Comparison of ENCODE assay signal across 1 cellular context in the genomic region with DNA sequence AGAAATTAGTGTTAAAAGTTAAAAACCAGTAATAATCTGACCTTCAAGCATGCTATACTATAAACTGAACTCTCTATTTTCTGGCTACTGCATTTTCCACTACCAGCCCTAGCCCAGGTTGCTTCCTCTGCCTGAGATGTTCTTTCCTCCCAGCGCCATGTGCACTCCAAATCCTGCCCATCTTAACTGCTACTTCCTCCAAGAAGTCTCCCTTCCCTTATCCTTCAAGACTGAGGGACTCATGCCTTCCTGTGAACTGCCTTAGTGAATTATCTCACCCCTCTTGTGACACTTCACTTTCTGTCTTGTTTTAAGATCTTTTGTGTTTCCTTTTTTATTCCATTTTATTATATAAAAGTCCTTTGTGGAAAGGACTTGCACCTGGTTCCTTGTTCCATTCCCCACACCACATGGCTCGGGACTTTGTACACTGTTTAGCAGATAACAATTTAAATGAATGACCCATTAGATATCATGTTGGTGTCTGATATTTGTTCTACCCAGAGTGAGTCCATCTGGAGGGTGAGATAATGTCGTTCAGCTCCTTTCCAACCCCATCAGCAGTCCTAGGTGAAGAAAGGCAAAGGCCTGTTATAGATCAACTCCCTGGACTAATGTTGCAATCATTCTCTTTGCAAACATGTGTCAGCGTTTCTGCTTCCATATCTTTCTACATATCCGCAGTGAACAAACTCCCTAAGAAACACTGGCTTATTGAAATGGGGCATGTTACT.
TF ChIP-seq lines count a peak whose summit lies in the region.

No MANE protein-coding gene starts in this region.

TF ChIP-seq in HepG2, 621 proteins besides CTCF, POLR2A, EP300 and RAD21 (continues in another document):
- TF ChIP-seq RBFOX2 (IDR thresholded peaks at IDR 0.05; ENCODE audit: low read depth, low read length) (peak; percentile 48; the same call in 1 of the 2 replicates), GPN1 (CRISPR knock-in tag; IDR thresholded peaks at IDR 0.05; ENCODE audit: borderline replicate concordance) (no peak), BRF2 (CRISPR knock-in tag; IDR thresholded peaks at IDR 0.05) (no peak), HOXA9 (CRISPR knock-in tag; IDR thresholded peaks at IDR 0.05; ENCODE audit: borderline replicate concordance) (peak; percentile 64; the same call in 1 of the 2 replicates), ZNF574 (CRISPR knock-in tag; IDR thresholded peaks at IDR 0.05) (peak; percentile 85), FOXA1 (IDR thresholded peaks at IDR 0.05) (peak; percentile 56; the same call in 1 of the 2 replicates), FOXA1 (CRISPR knock-in tag; IDR thresholded peaks at IDR 0.05) (peak; percentile 95), RARG (CRISPR knock-in tag; IDR thresholded peaks at IDR 0.05; ENCODE audit: low read depth) (no peak), ZNF816 (CRISPR knock-in tag; IDR thresholded peaks at IDR 0.05; ENCODE audit: borderline replicate concordance) (no peak; the same call in 1 of the 2 replicates), PRMT3 (CRISPR knock-in tag; IDR thresholded peaks at IDR 0.05; ENCODE audit: borderline replicate concordance, low read depth) (0 out of 2 replicates have a peak, but pooled peaks have one; percentile 29), PATZ1 (CRISPR knock-in tag; IDR thresholded peaks at IDR 0.05) (peak; percentile 80), ZBED4 (CRISPR knock-in tag; IDR thresholded peaks at IDR 0.05; ENCODE audit: borderline replicate concordance) (peak; percentile 74; the same call in 1 of the 2 replicates), PITX1 (CRISPR knock-in tag; IDR thresholded peaks at IDR 0.05) (peak; percentile 80; the same call in 1 of the 2 replicates), CREM (IDR thresholded peaks at IDR 0.05) (peak; percentile 89), CREM (CRISPR knock-in tag; IDR thresholded peaks at IDR 0.05) (no peak), HOXA7 (CRISPR knock-in tag; IDR thresholded peaks at IDR 0.05) (no peak), MIER2 (CRISPR knock-in tag; IDR thresholded peaks at IDR 0.05) (peak; percentile 82), UBTF (CRISPR knock-in tag; IDR thresholded peaks at IDR 0.05) (peak; percentile 43; the same call in 1 of the 2 replicates), HOXA3 (CRISPR knock-in tag; IDR thresholded peaks at IDR 0.05) (peak; percentile 81), JUNB (CRISPR knock-in tag; IDR thresholded peaks at IDR 0.05; ENCODE audit: borderline replicate concordance) (peak; percentile 75; the same call in 1 of the 2 replicates), CENPBD1 (CRISPR knock-in tag; IDR thresholded peaks at IDR 0.05; ENCODE audit: borderline replicate concordance, low read depth) (no peak), CHD4 (IDR thresholded peaks at IDR 0.05; ENCODE audit: borderline replicate concordance, low read length) (peak; percentile 13; the same call in 1 of the 2 replicates), NPAS2 (CRISPR knock-in tag; IDR thresholded peaks at IDR 0.05; ENCODE audit: borderline replicate concordance) (no peak), ZNF33A (CRISPR knock-in tag; IDR thresholded peaks at IDR 0.05; ENCODE audit: borderline replicate concordance) (no peak), PHF20 (CRISPR knock-in tag; IDR thresholded peaks at IDR 0.05) (no peak)
- TF ChIP-seq, protein P1, sequence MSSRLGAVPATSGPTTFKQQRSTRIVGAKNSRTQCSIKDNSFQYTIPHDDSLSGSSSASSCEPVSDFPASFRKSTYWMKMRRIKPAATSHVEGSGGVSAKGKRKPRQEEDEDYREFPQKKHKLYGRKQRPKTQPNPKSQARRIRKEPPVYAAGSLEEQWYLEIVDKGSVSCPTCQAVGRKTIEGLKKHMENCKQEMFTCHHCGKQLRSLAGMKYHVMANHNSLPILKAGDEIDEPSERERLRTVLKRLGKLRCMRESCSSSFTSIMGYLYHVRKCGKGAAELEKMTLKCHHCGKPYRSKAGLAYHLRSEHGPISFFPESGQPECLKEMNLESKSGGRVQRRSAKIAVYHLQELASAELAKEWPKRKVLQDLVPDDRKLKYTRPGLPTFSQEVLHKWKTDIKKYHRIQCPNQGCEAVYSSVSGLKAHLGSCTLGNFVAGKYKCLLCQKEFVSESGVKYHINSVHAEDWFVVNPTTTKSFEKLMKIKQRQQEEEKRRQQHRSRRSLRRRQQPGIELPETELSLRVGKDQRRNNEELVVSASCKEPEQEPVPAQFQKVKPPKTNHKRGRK (CRISPR knock-in tag; IDR thresholded peaks at IDR 0.05), result no peak
- TF ChIP-seq, protein P2, sequence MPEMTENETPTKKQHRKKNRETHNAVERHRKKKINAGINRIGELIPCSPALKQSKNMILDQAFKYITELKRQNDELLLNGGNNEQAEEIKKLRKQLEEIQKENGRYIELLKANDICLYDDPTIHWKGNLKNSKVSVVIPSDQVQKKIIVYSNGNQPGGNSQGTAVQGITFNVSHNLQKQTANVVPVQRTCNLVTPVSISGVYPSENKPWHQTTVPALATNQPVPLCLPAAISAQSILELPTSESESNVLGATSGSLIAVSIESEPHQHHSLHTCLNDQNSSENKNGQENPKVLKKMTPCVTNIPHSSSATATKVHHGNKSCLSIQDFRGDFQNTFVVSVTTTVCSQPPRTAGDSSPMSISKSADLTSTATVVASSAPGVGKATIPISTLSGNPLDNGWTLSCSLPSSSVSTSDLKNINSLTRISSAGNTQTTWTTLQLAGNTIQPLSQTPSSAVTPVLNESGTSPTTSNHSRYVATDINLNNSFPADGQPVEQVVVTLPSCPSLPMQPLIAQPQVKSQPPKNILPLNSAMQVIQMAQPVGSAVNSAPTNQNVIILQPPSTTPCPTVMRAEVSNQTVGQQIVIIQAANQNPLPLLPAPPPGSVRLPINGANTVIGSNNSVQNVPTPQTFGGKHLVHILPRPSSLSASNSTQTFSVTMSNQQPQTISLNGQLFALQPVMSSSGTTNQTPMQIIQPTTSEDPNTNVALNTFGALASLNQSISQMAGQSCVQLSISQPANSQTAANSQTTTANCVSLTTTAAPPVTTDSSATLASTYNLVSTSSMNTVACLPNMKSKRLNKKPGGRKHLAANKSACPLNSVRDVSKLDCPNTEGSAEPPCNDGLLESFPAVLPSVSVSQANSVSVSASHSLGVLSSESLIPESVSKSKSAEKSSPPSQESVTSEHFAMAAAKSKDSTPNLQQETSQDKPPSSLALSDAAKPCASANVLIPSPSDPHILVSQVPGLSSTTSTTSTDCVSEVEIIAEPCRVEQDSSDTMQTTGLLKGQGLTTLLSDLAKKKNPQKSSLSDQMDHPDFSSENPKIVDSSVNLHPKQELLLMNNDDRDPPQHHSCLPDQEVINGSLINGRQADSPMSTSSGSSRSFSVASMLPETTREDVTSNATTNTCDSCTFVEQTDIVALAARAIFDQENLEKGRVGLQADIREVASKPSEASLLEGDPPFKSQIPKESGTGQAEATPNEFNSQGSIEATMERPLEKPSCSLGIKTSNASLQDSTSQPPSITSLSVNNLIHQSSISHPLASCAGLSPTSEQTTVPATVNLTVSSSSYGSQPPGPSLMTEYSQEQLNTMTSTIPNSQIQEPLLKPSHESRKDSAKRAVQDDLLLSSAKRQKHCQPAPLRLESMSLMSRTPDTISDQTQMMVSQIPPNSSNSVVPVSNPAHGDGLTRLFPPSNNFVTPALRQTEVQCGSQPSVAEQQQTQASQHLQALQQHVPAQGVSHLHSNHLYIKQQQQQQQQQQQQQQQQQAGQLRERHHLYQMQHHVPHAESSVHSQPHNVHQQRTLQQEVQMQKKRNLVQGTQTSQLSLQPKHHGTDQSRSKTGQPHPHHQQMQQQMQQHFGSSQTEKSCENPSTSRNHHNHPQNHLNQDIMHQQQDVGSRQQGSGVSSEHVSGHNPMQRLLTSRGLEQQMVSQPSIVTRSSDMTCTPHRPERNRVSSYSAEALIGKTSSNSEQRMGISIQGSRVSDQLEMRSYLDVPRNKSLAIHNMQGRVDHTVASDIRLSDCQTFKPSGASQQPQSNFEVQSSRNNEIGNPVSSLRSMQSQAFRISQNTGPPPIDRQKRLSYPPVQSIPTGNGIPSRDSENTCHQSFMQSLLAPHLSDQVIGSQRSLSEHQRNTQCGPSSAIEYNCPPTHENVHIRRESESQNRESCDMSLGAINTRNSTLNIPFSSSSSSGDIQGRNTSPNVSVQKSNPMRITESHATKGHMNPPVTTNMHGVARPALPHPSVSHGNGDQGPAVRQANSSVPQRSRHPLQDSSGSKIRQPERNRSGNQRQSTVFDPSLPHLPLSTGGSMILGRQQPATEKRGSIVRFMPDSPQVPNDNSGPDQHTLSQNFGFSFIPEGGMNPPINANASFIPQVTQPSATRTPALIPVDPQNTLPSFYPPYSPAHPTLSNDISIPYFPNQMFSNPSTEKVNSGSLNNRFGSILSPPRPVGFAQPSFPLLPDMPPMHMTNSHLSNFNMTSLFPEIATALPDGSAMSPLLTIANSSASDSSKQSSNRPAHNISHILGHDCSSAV (CRISPR knock-in tag; IDR thresholded peaks at IDR 0.05; ENCODE audit: borderline replicate concordance), result no peak
